ENCODE assay signal across 8 cellular contexts in the genomic region with DNA sequence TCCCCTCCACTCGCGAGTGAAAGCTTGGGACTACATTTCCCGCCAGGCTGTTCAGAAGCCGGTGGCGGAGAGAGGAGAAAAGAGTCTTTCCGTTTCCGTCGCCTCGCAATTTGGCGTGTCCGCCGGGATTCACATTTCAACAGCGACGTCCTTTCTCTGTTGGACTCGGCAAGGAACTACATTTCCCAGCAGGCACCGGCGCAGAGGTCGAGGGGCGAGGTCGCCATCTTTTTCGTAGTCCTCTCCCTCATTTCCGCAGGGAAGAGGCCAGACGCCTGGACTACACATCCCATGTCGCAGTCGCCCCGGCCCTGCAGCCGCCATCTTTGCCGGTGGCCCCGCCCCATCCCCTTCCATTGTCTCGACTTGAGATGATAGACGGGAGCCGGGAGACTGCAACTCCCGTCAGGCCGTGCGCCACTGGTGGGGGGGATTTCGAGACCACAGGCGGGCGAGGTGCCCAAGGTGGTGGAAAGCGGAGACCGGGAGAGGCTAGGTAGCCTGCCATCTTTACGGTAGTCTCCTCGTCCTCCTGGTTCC. TPM values are rescaled to one million over a fixed set of nuclear protein-coding genes. Genes with fewer than 3 reads are reported as not detected.
DNase-seq lines count a peak whose midpoint lies in the region; ATAC-seq and TF ChIP-seq lines count a peak whose summit lies in the region.

No MANE protein-coding gene starts in this region.

- no peaks in the 10 kb centered on the region for H3K9me3 ChIP-seq in colonic mucosa

- no peaks in the 10 kb centered on the region for H3K27me3 Mint-ChIP-seq in activated CD4-positive, alpha-beta T cell treated with anti-CD3 and anti-CD28 coated beads, Interleukin-2, amount 10 ng/mL, durations not matched to agents 24 days and 14 days

- H3K4me1 ChIP-seq in colonic mucosa, result no peaks in the 10 kb centered on the region

- no peak for TF ChIP-seq CTCF in colonic mucosa (IDR thresholded peaks at IDR 0.05)

- ATAC-seq in GM19324 (IDR thresholded peaks at IDR 0.05; ENCODE audit: low FRiP score, unreplicated experiment) (peak; percentile 79), HG03460 (IDR thresholded peaks at IDR 0.05; ENCODE audit: unreplicated experiment) (peak; percentile 76)

- H3K9me3 Mint-ChIP-seq in activated CD4-positive, alpha-beta T cell treated with anti-CD3 and anti-CD28 coated beads, Interleukin-2, amount 10 ng/mL, durations not matched to agents 24 days and 14 days, result no peaks in the 10 kb centered on the region

- peak overlapping the region; percentile 47 for H3K4me3 ChIP-seq in colonic mucosa

- peaks cover 5% of the 10 kb centered on the region for H3K36me3 Mint-ChIP-seq in activated CD4-positive, alpha-beta T cell treated with anti-CD3 and anti-CD28 coated beads, Interleukin-2, amount 10 ng/mL, durations not matched to agents 24 days and 14 days (ENCODE audit: low read depth)

- DNase-seq in AML-193 (lab: John Stamatoyannopoulos, UW) (peak; percentile 96 to 97), NCI-H524 treated with DMSO at 0.1 percent for 48 hours (lab: John Stamatoyannopoulos, UW) (peak; percentile 100), colonic mucosa (peak; percentile 100)
- DNase-seq in activated CD4-positive, alpha-beta T cell treated with anti-CD3 and anti-CD28 coated beads, Interleukin-2, amount 10 ng/mL, durations not matched to agents 24 days and 14 days, result peak; percentile 100
- DNase-seq in stimulated activated CD4-positive, alpha-beta T cell treated with anti-CD3 and anti-CD28 coated beads, Interleukin-1b, Interleukin-23, amount 100 ng/mL, for 24 hours (ENCODE audit: low read depth in 4 of 4, low spot score in 1 of 4), result peak; percentile 97 to 100 (median 98)

- H3K27ac Mint-ChIP-seq in activated CD4-positive, alpha-beta T cell treated with anti-CD3 and anti-CD28 coated beads, Interleukin-2, amount 10 ng/mL, durations not matched to agents 24 days and 14 days, result peak overlapping the region; percentile 100

- peaks cover 29% of the 10 kb centered on the region for H3K4me1 Mint-ChIP-seq in activated CD4-positive, alpha-beta T cell treated with anti-CD3 and anti-CD28 coated beads, Interleukin-2, amount 10 ng/mL, durations not matched to agents 24 days and 14 days

- no peaks in the 10 kb centered on the region for H3K36me3 ChIP-seq in colonic mucosa

- H3K27me3 ChIP-seq in colonic mucosa (no peaks in the 10 kb centered on the region), layer of hippocampus (ENCODE audit: control insufficient read depth, insufficient read depth, low read length) (no peaks in the 10 kb centered on the region)

- peak overlapping the region; percentile 45 to 86 for H3K9ac ChIP-seq in colonic mucosa (ENCODE audit: low read depth in 2 of 2, low read length in 2 of 2)

- H3K4me3 Mint-ChIP-seq in activated CD4-positive, alpha-beta T cell treated with anti-CD3 and anti-CD28 coated beads, Interleukin-2, amount 10 ng/mL, durations not matched to agents 24 days and 14 days, result peak overlapping the region; percentile 100

- H3K27ac ChIP-seq in colonic mucosa, result peak overlapping the region; percentile 91
- H3K27ac ChIP-seq in layer of hippocampus (ENCODE audit: low read depth, low read length), result peak overlapping the region; percentile 99

- intact Hi-C loops in activated CD4-positive, alpha-beta T cell treated with anti-CD3 and anti-CD28 coated beads, Interleukin-2, amount 10 ng/mL, durations not matched to agents 24 days and 14 days (cut with micrococcal nuclease), result loop anchor here (1.0 to 2.0 kb wide), 11 partner anchors 20 to 272 kb away; partner anchors contain the start of genes CFAP119, FBRS, KAT8 and PRR14
- intact Hi-C loops in colonic mucosa (cut with DNase I), result no loop called here

RNA-seq across cellular contexts. Expression of gene FBXL19, which starts 0.9 kb away (rescaled TPM):
- total RNA-seq in activated CD4-positive, alpha-beta T cell treated with anti-CD3 and anti-CD28 coated beads, Interleukin-2, amount 10 ng/mL, durations not matched to agents 24 days and 14 days, result 35.9 and 36.5 TPM in 2 replicates
- 10 to 100 TPM; 21.9 to 44.8 TPM for total RNA-seq in colonic mucosa

RNA-seq across cellular contexts. Expression of gene CTF1, which starts 26.1 kb away (rescaled TPM):
- total RNA-seq in activated CD4-positive, alpha-beta T cell treated with anti-CD3 and anti-CD28 coated beads, Interleukin-2, amount 10 ng/mL, durations not matched to agents 24 days and 14 days, result 0.17 and 0.33 TPM in 2 replicates
- total RNA-seq in colonic mucosa, result 1 to 10 TPM in 1 of 2 donors, under 1 TPM in 1; 0.72 to 1.6 TPM

RNA-seq across cellular contexts. Expression of gene ORAI3, which starts 26.4 kb away (rescaled TPM):
- total RNA-seq in activated CD4-positive, alpha-beta T cell treated with anti-CD3 and anti-CD28 coated beads, Interleukin-2, amount 10 ng/mL, durations not matched to agents 24 days and 14 days, result 11.8 and 12.7 TPM in 2 replicates
- 10 to 100 TPM; 14.3 to 22.1 TPM for total RNA-seq in colonic mucosa

RNA-seq across cellular contexts. Expression of gene BCL7C, which starts 28.6 kb away (rescaled TPM):
- total RNA-seq in activated CD4-positive, alpha-beta T cell treated with anti-CD3 and anti-CD28 coated beads, Interleukin-2, amount 10 ng/mL, durations not matched to agents 24 days and 14 days, result 23.9 and 24.5 TPM in 2 replicates
- total RNA-seq in colonic mucosa, result 10 to 100 TPM; 19.9 to 34.5 TPM

RNA-seq across cellular contexts. Expression of gene SETD1A, which starts 35.1 kb away (rescaled TPM):
- total RNA-seq in activated CD4-positive, alpha-beta T cell treated with anti-CD3 and anti-CD28 coated beads, Interleukin-2, amount 10 ng/mL, durations not matched to agents 24 days and 14 days, result 30.7 and 31.5 TPM in 2 replicates
- 10 to 100 TPM; 11.6 to 15.9 TPM for total RNA-seq in colonic mucosa

Comparison
In these comparisons a context has a peak if more than half of its experiments do, and no peak if none do; other contexts are left out.
1. Peak in every context shown above with its lines: DNase-seq, ATAC-seq, H3K4me3 ChIP-seq and H3K27ac ChIP-seq.